24 cellular contexts compared by ENCODE assay signal in genomic region chr19:5234412-5234811, GRCh38.
"Had no signal": no experiment of that assay in that cellular context is flagged by ENCODE, and none has a peak within 500 bp of the region (broad histone marks: within the 10 kb centered on the region; RNA-seq: fewer than 3 reads in every experiment).

No MANE protein-coding gene starts in this region.

- H3K4me3 ChIP-seq: hepatocyte, left ventricle myocardium inferior, right atrium auricular region, skin epidermis, stomach, testis, thyroid gland, transverse colon, upper lobe of left lung, vagina had no signal

- H3K36me3 ChIP-seq: transverse colon had no signal

- H3K27me3 ChIP-seq: hepatocyte, right atrium auricular region, testis, thyroid gland, transverse colon, upper lobe of left lung, vagina had no signal

- H3K4me1 Mint-ChIP-seq: nephron had no signal

- H3K9ac ChIP-seq: parathyroid adenoma had no signal

- H3K4me1 ChIP-seq: left ventricle myocardium inferior, parathyroid adenoma, right atrium auricular region, testis, thyroid gland had no signal

- ATAC-seq: naive thymus-derived CD8-positive, alpha-beta T cell; sciatic nerve; stimulated activated naive B cell treated with anti-CD40 and anti-IgM and Interleukin-4, amounts not matched to agents 10 μg/mL and 1 μg/mL and 100 μg/mL, for 72 hours; stimulated activated naive CD8-positive, alpha-beta T cell treated with anti-CD3 and anti-CD28 coated beads, Interleukin-15, Interleukin-2, amounts not matched to agents 100 U/mL and 50 U/mL, for 24 hours had no signal

- H3K9me3 ChIP-seq: left ventricle myocardium inferior, right atrium auricular region, testis, thyroid gland, transverse colon, upper lobe of left lung, vagina had no signal

- H3K4me2 ChIP-seq: hepatocyte had no signal

- H3K27ac ChIP-seq: hepatocyte, left ventricle myocardium inferior, parathyroid adenoma, right atrium auricular region, skin epidermis, stomach, testis, thyroid gland, transverse colon, upper lobe of left lung, vagina had no signal

- H2AFZ ChIP-seq: hepatocyte, parathyroid adenoma had no signal

- H3K9me3 Mint-ChIP-seq: memory B cell; naive thymus-derived CD8-positive, alpha-beta T cell; nephron; neural crest cell; stimulated activated naive B cell treated with anti-CD40 and anti-IgM and Interleukin-4, amounts not matched to agents 10 μg/mL and 1 μg/mL and 100 μg/mL, for 72 hours had no signal

- H3K4me3 Mint-ChIP-seq: memory B cell; naive thymus-derived CD8-positive, alpha-beta T cell; nephron; neural crest cell; stimulated activated naive B cell treated with anti-CD40 and anti-IgM and Interleukin-4, amounts not matched to agents 10 μg/mL and 1 μg/mL and 100 μg/mL, for 72 hours had no signal

- DNase-seq: islet precursor cell; left ventricle myocardium inferior; nucleus accumbens; stimulated activated CD4-positive, alpha-beta T cell treated with anti-CD3 and anti-CD28 coated beads, Interleukin-12 subunit alpha, Interleukin-12 subunit beta, amount 100 ng/mL, for 4 hours; stimulated activated CD4-positive, alpha-beta T cell treated with anti-CD3 and anti-CD28 coated beads, Interleukin-15, amount 100 ng/mL, for 24 hours; stimulated activated CD4-positive, alpha-beta T cell treated with anti-CD3 and anti-CD28 coated beads, Interleukin-2, amount 100 ng/mL, for 24 hours; stimulated activated CD4-positive, alpha-beta T cell treated with anti-CD3 and anti-CD28 coated beads, Interleukin-4, amount 100 ng/mL, for 1 hour; stimulated activated naive B cell treated with anti-CD40 and anti-IgM and Interleukin-4, amounts not matched to agents 10 μg/mL and 1 μg/mL and 100 μg/mL, for 72 hours; stimulated activated naive CD8-positive, alpha-beta T cell treated with anti-CD3 and anti-CD28 coated beads, Interleukin-15, Interleukin-2, amounts not matched to agents 100 U/mL and 50 U/mL, for 24 hours; stomach; testis; thyroid gland; transverse colon; upper lobe of left lung had no signal

- H3K27ac Mint-ChIP-seq: memory B cell; naive thymus-derived CD8-positive, alpha-beta T cell; nephron; stimulated activated naive B cell treated with anti-CD40 and anti-IgM and Interleukin-4, amounts not matched to agents 10 μg/mL and 1 μg/mL and 100 μg/mL, for 72 hours had no signal
